Comparison of ENCODE assay signal across 1 cellular context in genomic region chr12:108700833-108701450, GRCh38.
TF ChIP-seq lines count a peak whose summit lies in the region.

No MANE protein-coding gene starts in this region.

TF ChIP-seq in H1, 55 proteins besides CTCF, POLR2A, EP300 and RAD21 (continued from another document):
- TF ChIP-seq CHD7 (IDR thresholded peaks at IDR 0.05; ENCODE audit: insufficient replicate concordance, low read length) = no peak
- no peak for TF ChIP-seq TAF1 (IDR thresholded peaks at IDR 0.05; ENCODE audit: low read depth, low read length)
- no peak for TF ChIP-seq NANOG (IDR thresholded peaks at IDR 0.05; ENCODE audit: insufficient read depth, low read depth, low read length, poor library complexity, severe bottlenecking)
- no peak for TF ChIP-seq CTBP2 (IDR thresholded peaks at IDR 0.05; ENCODE audit: borderline replicate concordance, insufficient read depth, insufficient read length, low read length)
- TF ChIP-seq CEBPB (IDR thresholded peaks at IDR 0.05; ENCODE audit: low read depth, low read length) = no peak
- TF ChIP-seq MAX (IDR thresholded peaks at IDR 0.05) = no peak
- TF ChIP-seq KDM4A (IDR thresholded peaks at IDR 0.05; ENCODE audit: low read depth, low read length, severe bottlenecking) = no peak
- no peak for TF ChIP-seq SP2 (IDR thresholded peaks at IDR 0.05; ENCODE audit: low read length)
- TF ChIP-seq BRCA1 (IDR thresholded peaks at IDR 0.05; ENCODE audit: low read depth, low read length) = no peak
- no peak for TF ChIP-seq TBP (IDR thresholded peaks at IDR 0.05; ENCODE audit: low read depth, low read length)
- TF ChIP-seq MAFK (IDR thresholded peaks at IDR 0.05; ENCODE audit: low read depth, low read length) = no peak
- TF ChIP-seq CBX8 (IDR thresholded peaks at IDR 0.05; ENCODE audit: borderline replicate concordance, low read depth, low read length) = no peak
- TF ChIP-seq SRF (IDR thresholded peaks at IDR 0.05; ENCODE audit: low read depth, low read length) = no peak
- TF ChIP-seq NRF1 (IDR thresholded peaks at IDR 0.05; ENCODE audit: low read depth, low read length) = no peak
